Comparison of ENCODE assay signal across 8 cellular contexts in genomic region chr7:73005693-73006447, GRCh38. TPM values are rescaled to one million over a fixed set of nuclear protein-coding genes. Genes with fewer than 3 reads are reported as not detected.
DNase-seq lines count a peak whose midpoint lies in the region; ATAC-seq and TF ChIP-seq lines count a peak whose summit lies in the region.
"Not testable (repeated sequence)": the region's sequence is repeated elsewhere in the genome, so short reads cannot be mapped to it uniquely, and the experiment has no call there.

No MANE protein-coding gene starts in this region.

- POLR2A ChIA-PET in CD8-positive, alpha-beta T cell (lab: Charles Lee) = not testable (repeated sequence)

- H3K4me3 ChIP-seq in CD8-positive, alpha-beta T cell (ENCODE audit: low read depth, low read length) = peak overlapping the region; percentile 47

- DNase-seq in CD8-positive, alpha-beta T cell = peak; percentile 71 to 90 (median 80)
- DNase-seq in T-helper 2 cell treated with Interferon-gamma antibody and Interleukin-4, amounts not matched to agents 5 μg/mL and 100 μg/mL, for 36 hours (ENCODE audit: low spot score) = peak; percentile 93
- DNase-seq in activated naive CD8-positive, alpha-beta T cell treated with anti-CD3 and anti-CD28 coated beads, Interleukin-2, amount 50 U/mL, for 24 hours = peak; percentile 91
- DNase-seq in glutamatergic neuron (peak; percentile 80), neural crest cell (ENCODE audit: low read depth, low spot score) (peak; percentile 85)
- peak; percentile 83 to 87 for DNase-seq in stimulated activated CD8-positive, alpha-beta memory T cell treated with anti-CD3 and anti-CD28 coated beads, Interleukin-2, amount 100 ng/mL, for 48 hours (ENCODE audit: low read depth in 2 of 2)

- H3K27me3 ChIP-seq in CD8-positive, alpha-beta T cell (ENCODE audit: insufficient read depth, low read length) = not testable (repeated sequence)

- ATAC-seq in CD8-positive, alpha-beta T cell = peak; percentile 77
- ATAC-seq in GM21423 (IDR thresholded peaks at IDR 0.05; ENCODE audit: unreplicated experiment) = peak; percentile 88
- peak; percentile 74 for ATAC-seq in HG03442 (IDR thresholded peaks at IDR 0.05; ENCODE audit: unreplicated experiment)
- peak; percentile 91 for ATAC-seq in activated naive CD8-positive, alpha-beta T cell treated with anti-CD3 and anti-CD28 coated beads, Interleukin-2, amount 50 U/mL, for 24 hours

- not testable (repeated sequence) for H3K27me3 Mint-ChIP-seq in CD8-positive, alpha-beta T cell (ENCODE audit: low read depth); T-helper 2 cell treated with Interferon-gamma antibody and Interleukin-4, amounts not matched to agents 5 μg/mL and 100 μg/mL, for 36 hours (ENCODE audit: low read depth); activated naive CD8-positive, alpha-beta T cell treated with anti-CD3 and anti-CD28 coated beads, Interleukin-2, amount 50 U/mL, for 24 hours; glutamatergic neuron (ENCODE audit: unreplicated experiment); neural crest cell (ENCODE audit: low read depth)

- H3K9me3 Mint-ChIP-seq in CD8-positive, alpha-beta T cell; T-helper 2 cell treated with Interferon-gamma antibody and Interleukin-4, amounts not matched to agents 5 μg/mL and 100 μg/mL, for 36 hours; activated naive CD8-positive, alpha-beta T cell treated with anti-CD3 and anti-CD28 coated beads, Interleukin-2, amount 50 U/mL, for 24 hours; glutamatergic neuron (ENCODE audit: unreplicated experiment); neural crest cell: not testable (repeated sequence)

- H3K9me3 ChIP-seq in CD8-positive, alpha-beta T cell (ENCODE audit: low read length) = not testable (repeated sequence)

- intact Hi-C loops in CD8-positive, alpha-beta T cell (cut with DNase I, micrococcal nuclease) = not testable (repeated sequence)

- TF ChIP-seq CTCF in CD8-positive, alpha-beta T cell (IDR thresholded peaks at IDR 0.05); glutamatergic neuron (IDR thresholded peaks at IDR 0.05; ENCODE audit: partially characterized antibody, unreplicated experiment); neural crest cell (conservative IDR thresholded peaks at IDR 0.05): not testable (repeated sequence)

- H3K36me3 ChIP-seq in CD8-positive, alpha-beta T cell (ENCODE audit: insufficient read depth, low read length) = not testable (repeated sequence)

- H3K4me1 Mint-ChIP-seq in CD8-positive, alpha-beta T cell (ENCODE audit: low read depth); T-helper 2 cell treated with Interferon-gamma antibody and Interleukin-4, amounts not matched to agents 5 μg/mL and 100 μg/mL, for 36 hours (ENCODE audit: low read depth); glutamatergic neuron (ENCODE audit: low read depth, unreplicated experiment); neural crest cell: not testable (repeated sequence)
- H3K4me1 Mint-ChIP-seq in activated naive CD8-positive, alpha-beta T cell treated with anti-CD3 and anti-CD28 coated beads, Interleukin-2, amount 50 U/mL, for 24 hours = peaks cover 11% of the 10 kb centered on the region

- not testable (repeated sequence) for H3K36me3 Mint-ChIP-seq in CD8-positive, alpha-beta T cell; T-helper 2 cell treated with Interferon-gamma antibody and Interleukin-4, amounts not matched to agents 5 μg/mL and 100 μg/mL, for 36 hours (ENCODE audit: low read depth); activated naive CD8-positive, alpha-beta T cell treated with anti-CD3 and anti-CD28 coated beads, Interleukin-2, amount 50 U/mL, for 24 hours (ENCODE audit: low read depth); glutamatergic neuron (ENCODE audit: unreplicated experiment); neural crest cell (ENCODE audit: low read depth)

- H3K4me1 ChIP-seq in CD8-positive, alpha-beta T cell (ENCODE audit: insufficient read depth, low read length) = not testable (repeated sequence)

- peak overlapping the region; percentile 72 for H3K27ac ChIP-seq in CD8-positive, alpha-beta T cell (ENCODE audit: low read depth, low read length)

- peak overlapping the region; percentile 100 for H3K27ac Mint-ChIP-seq in CD8-positive, alpha-beta T cell
- peak overlapping the region; percentile 99 for H3K27ac Mint-ChIP-seq in T-helper 2 cell treated with Interferon-gamma antibody and Interleukin-4, amounts not matched to agents 5 μg/mL and 100 μg/mL, for 36 hours
- peak overlapping the region; percentile 99 for H3K27ac Mint-ChIP-seq in activated naive CD8-positive, alpha-beta T cell treated with anti-CD3 and anti-CD28 coated beads, Interleukin-2, amount 50 U/mL, for 24 hours
- H3K27ac Mint-ChIP-seq in glutamatergic neuron (ENCODE audit: unreplicated experiment) = peak overlapping the region; percentile 82
- H3K27ac Mint-ChIP-seq in neural crest cell (ENCODE audit: unreplicated experiment) = peak overlapping the region; percentile 83

- CTCF ChIA-PET in CD8-positive, alpha-beta T cell (lab: Charles Lee) = not testable (repeated sequence)

- peak overlapping the region; percentile 98 for H3K4me3 Mint-ChIP-seq in CD8-positive, alpha-beta T cell
- H3K4me3 Mint-ChIP-seq in T-helper 2 cell treated with Interferon-gamma antibody and Interleukin-4, amounts not matched to agents 5 μg/mL and 100 μg/mL, for 36 hours = peak overlapping the region; percentile 95
- H3K4me3 Mint-ChIP-seq in activated naive CD8-positive, alpha-beta T cell treated with anti-CD3 and anti-CD28 coated beads, Interleukin-2, amount 50 U/mL, for 24 hours = peak overlapping the region; percentile 95
- peak overlapping the region; percentile 92 for H3K4me3 Mint-ChIP-seq in glutamatergic neuron (ENCODE audit: unreplicated experiment)
- H3K4me3 Mint-ChIP-seq in neural crest cell = peak overlapping the region; percentile 95

RNA-seq across cellular contexts. Expression of gene SPDYE8, which starts 23.7 kb away (rescaled TPM):
- not detected for total RNA-seq in CD8-positive, alpha-beta T cell
- total RNA-seq in glutamatergic neuron (ENCODE audit: unreplicated experiment) (not detected), neural crest cell (not detected in 2 replicates)

RNA-seq across cellular contexts. Expression of gene TRIM74, which starts 36.6 kb away (rescaled TPM):
- total RNA-seq in CD8-positive, alpha-beta T cell = 1 to 10 TPM; 2.2 to 3.8 TPM
- total RNA-seq in glutamatergic neuron (ENCODE audit: unreplicated experiment) (2.9 TPM), neural crest cell (0.96 and 1.8 TPM in 2 replicates)

RNA-seq across cellular contexts. Expression of gene SPDYE11, which starts 51.8 kb away (rescaled TPM):
- total RNA-seq in CD8-positive, alpha-beta T cell = not detected
- total RNA-seq in glutamatergic neuron (ENCODE audit: unreplicated experiment) (0.25 TPM), neural crest cell (not detected in 2 replicates)

Comparison
In these comparisons a context has a peak if more than half of its experiments do, and no peak if none do; other contexts are left out.
1. Peak in every context shown above with its lines: DNase-seq, ATAC-seq, H3K4me3 ChIP-seq and H3K27ac ChIP-seq.